Comparison of ENCODE assay signal across 1 cellular context in genomic region chr1:207436746-207437145, GRCh38. TPM values are rescaled to one million over a fixed set of nuclear protein-coding genes. Genes with fewer than 3 reads are reported as not detected.
"Had no signal": no experiment of that assay in that cellular context is flagged by ENCODE, and none has a peak within 500 bp of the region (broad histone marks: within the 10 kb centered on the region; RNA-seq: fewer than 3 reads in every experiment).

No MANE protein-coding gene starts in this region.

RNA-seq across cellular contexts. Expression of gene CR2, which starts 17.4 kb away (rescaled TPM):
- total RNA-seq: G401 had no signal

RNA-seq across cellular contexts. Expression of gene CR1, which starts 59.2 kb away (rescaled TPM):
- total RNA-seq: G401 had no signal
